In genomic region chr13:95565758-95566157, GRCh38 we compare ENCODE assay signal across 5 cellular contexts. TPM values are rescaled to one million over a fixed set of nuclear protein-coding genes. Genes with fewer than 3 reads are reported as not detected.
"Had no signal": no experiment of that assay in that cellular context is flagged by ENCODE, and none has a peak within 500 bp of the region (broad histone marks: within the 10 kb centered on the region; RNA-seq: fewer than 3 reads in every experiment).

No MANE protein-coding gene starts in this region.

RNA-seq across cellular contexts. Expression of gene CLDN10, which starts 13.2 kb away (rescaled TPM):
- total RNA-seq: HepG2, HT-29, HT1080, IMR-90 had no signal
- polyA plus RNA-seq: HepG2, IgD-negative memory B cell, IMR-90 had no signal
